In genomic region chr6:81130071-81130470, GRCh38 we compare ENCODE assay signal across 27 cellular contexts.
"Had no signal": no experiment of that assay in that cellular context is flagged by ENCODE, and none has a peak within 500 bp of the region (broad histone marks: within the 10 kb centered on the region; RNA-seq: fewer than 3 reads in every experiment).

No MANE protein-coding gene starts in this region.

- DNase-seq: activated B cell treated with CpG ODN at 0.5 μM for 24 hours; activated CD4-positive, alpha-beta T cell treated with anti-CD3 and anti-CD28 coated beads for 48 hours; activated CD4-positive, alpha-beta T cell treated with anti-CD3 and anti-CD28 coated beads, Interleukin-2, amount 50 U/mL, for 1 hour; activated CD4-positive, alpha-beta T cell treated with anti-CD3 and anti-CD28 coated beads, Interleukin-2, amount 50 U/mL, for 48 hours; activated CD8-positive, alpha-beta memory T cell treated with anti-CD3 and anti-CD28 coated beads, Interleukin-2, amount 10 ng/mL, durations not matched to agents 7 days and 5 days; activated CD8-positive, alpha-beta memory T cell treated with anti-CD3 and anti-CD28 coated beads, Interleukin-2, amount 50 U/mL, for 4 hours; activated CD8-positive, alpha-beta T cell treated with anti-CD3 and anti-CD28 coated beads for 36 hours; activated effector memory CD4-positive, alpha-beta T cell treated with anti-CD3 and anti-CD28 coated beads, Interleukin-2, amount 50 U/mL, for 16 hours; activated naive CD4-positive, alpha-beta T cell treated with anti-CD3 and anti-CD28 coated beads for 36 hours; activated naive CD8-positive, alpha-beta T cell treated with anti-CD3 and anti-CD28 coated beads for 36 hours; activated naive CD8-positive, alpha-beta T cell treated with anti-CD3 and anti-CD28 coated beads, Interleukin-2, amount 50 U/mL, for 24 hours; activated T-cell treated with anti-CD3 and anti-CD28 coated beads, Interleukin-2, amount 50 U/mL, for 1 hour; activated T-cell treated with anti-CD3 and anti-CD28 coated beads, Interleukin-2, amount 50 U/mL, for 48 hours; central memory CD4-positive, alpha-beta T cell; cerebellar nuclear complex; colonic mucosa; dorsolateral prefrontal cortex; effector memory CD4-positive, alpha-beta T cell; endodermal cell; head of caudate nucleus; T-helper 1 cell; T-helper 17 cell; T1000; WERI-Rb-1 had no signal

- H3K4me3 ChIP-seq: ascending aorta, breast epithelium, cardiac muscle cell, colonic mucosa, dorsolateral prefrontal cortex had no signal

- H3K27me3 ChIP-seq: ascending aorta, breast epithelium, cardiac muscle cell, colonic mucosa had no signal

- H3K9me3 ChIP-seq: ascending aorta, breast epithelium, colonic mucosa had no signal

- H3K4me1 ChIP-seq: ascending aorta, breast epithelium, colonic mucosa had no signal

- H3K36me3 ChIP-seq: ascending aorta, breast epithelium, cardiac muscle cell, colonic mucosa, WERI-Rb-1 had no signal

- H3K27ac ChIP-seq: ascending aorta, breast epithelium, cardiac muscle cell, colonic mucosa, dorsolateral prefrontal cortex, WERI-Rb-1 had no signal
